ENCODE assay signal across 14 cellular contexts in the genomic region with DNA sequence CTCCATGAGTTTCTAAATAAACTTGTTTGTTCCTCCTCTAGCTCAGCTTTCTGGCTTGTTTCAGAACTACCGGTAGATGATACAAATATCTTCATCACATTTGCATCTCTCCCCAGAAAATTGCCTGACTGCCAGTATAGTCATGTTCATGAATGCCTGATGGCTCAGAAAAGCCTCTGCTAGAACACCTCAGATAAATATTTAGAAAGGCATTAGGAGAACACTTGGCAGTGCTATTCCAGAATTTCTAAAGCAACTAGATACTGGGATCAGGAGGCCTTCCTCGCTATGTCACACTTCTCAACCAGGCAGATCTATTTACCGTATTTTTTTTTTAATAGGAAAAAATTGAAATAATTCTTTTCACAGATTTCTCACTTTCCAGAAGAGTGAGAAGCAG.
"Had no signal": no experiment of that assay in that cellular context is flagged by ENCODE, and none has a peak within 500 bp of the region (broad histone marks: within the 10 kb centered on the region; RNA-seq: fewer than 3 reads in every experiment).

No MANE protein-coding gene starts in this region.

- ATAC-seq: WTC11 had no signal

- H3K4me1 Mint-ChIP-seq: endodermal cell, nephron, WTC11 had no signal

- H3K36me3 ChIP-seq: breast epithelium, prostate gland had no signal

- H3K4me3 ChIP-seq: breast epithelium, prostate gland had no signal

- H3K36me3 Mint-ChIP-seq: immature natural killer cell, WTC11 had no signal

- H3K27ac ChIP-seq: breast epithelium, prostate gland had no signal

- H3K4me3 Mint-ChIP-seq: endodermal cell; nephron; T-helper 1 cell treated with Interleukin-12 subunit alpha and Interleukin-12 subunit beta and Interleukin-4 antibody, amounts not matched to agents 30 μg/mL and 1 μg/mL, for 36 hours; WTC11 had no signal

- H3K4me1 ChIP-seq: breast epithelium, prostate gland had no signal

- H3K27ac Mint-ChIP-seq: endodermal cell; nephron; T-helper 1 cell treated with Interleukin-12 subunit alpha and Interleukin-12 subunit beta and Interleukin-4 antibody, amounts not matched to agents 30 μg/mL and 1 μg/mL, for 36 hours; WTC11 had no signal

- H3K27me3 ChIP-seq: breast epithelium had no signal

- DNase-seq: activated effector memory CD4-positive, alpha-beta T cell treated with anti-CD3 and anti-CD28 coated beads, Interleukin-2, amount 50 U/mL, for 16 hours; activated T-cell treated with anti-CD3 and anti-CD28 coated beads, Interleukin-2, amount 50 U/mL, for 1 hour; aorta; dermis blood vessel endothelial cell; endodermal cell; glutamatergic neuron; immature natural killer cell; stimulated activated CD4-positive, alpha-beta T cell treated with anti-CD3 and anti-CD28 coated beads, Interleukin-2, amount 100 ng/mL, for 48 hours; stimulated activated naive CD4-positive, alpha-beta T cell treated with Interleukin-2 at 50 U/mL for 16 hours had no signal

- H3K9me3 ChIP-seq: breast epithelium, prostate gland had no signal

- H3K9me3 Mint-ChIP-seq: endodermal cell; nephron; T-helper 1 cell treated with Interleukin-12 subunit alpha and Interleukin-12 subunit beta and Interleukin-4 antibody, amounts not matched to agents 30 μg/mL and 1 μg/mL, for 36 hours had no signal
